8 cellular contexts compared by ENCODE assay signal in the genomic region with DNA sequence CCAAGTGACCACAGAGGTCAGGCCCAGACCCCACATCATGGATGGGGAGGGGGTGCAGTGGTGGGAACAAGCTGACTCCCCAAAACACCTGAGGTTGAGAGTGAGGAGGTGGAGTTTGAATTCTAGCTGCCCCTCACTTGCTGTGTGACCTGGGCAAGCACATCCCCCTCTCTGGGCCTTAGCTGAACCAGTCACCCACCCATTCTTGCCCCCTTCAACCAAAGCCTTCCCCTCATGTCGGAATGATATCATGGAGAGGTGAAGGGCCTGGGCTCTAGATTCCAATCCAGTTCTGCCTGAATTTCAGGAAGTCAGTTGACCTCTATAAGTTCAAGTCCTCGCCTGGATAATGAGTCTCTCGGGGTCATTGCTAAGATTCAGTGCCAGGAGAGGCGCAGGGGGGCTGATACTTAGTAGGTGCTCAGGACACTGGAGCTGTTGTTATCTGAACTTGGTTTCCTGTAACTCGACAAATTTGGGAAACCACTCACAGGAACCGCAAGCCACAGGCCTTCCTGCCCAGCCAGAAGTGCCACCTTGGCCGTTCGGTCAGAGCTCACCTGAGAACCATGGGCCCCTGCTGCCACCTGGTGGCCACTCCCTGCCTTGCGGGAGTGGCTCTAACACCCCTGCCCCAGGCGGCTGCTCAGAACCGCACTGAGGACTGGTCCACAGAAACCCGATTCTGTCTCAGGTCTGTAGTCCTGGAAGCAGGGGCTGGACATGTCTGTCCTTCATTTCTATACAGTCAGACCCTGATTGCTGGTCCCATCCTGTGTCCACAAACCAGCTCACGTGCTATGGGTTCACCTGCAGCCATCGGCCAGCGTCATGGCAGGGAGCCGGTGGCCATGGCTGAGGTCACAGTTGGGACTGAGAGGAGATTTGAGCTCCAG. TPM values are rescaled to one million over a fixed set of nuclear protein-coding genes. Genes with fewer than 3 reads are reported as not detected.
DNase-seq lines count a peak whose midpoint lies in the region; ATAC-seq and TF ChIP-seq lines count a peak whose summit lies in the region.

No MANE protein-coding gene starts in this region.

- H3K4me1 ChIP-seq in OCI-LY3 (ENCODE audit: low read length) = peaks cover 25% of the 10 kb centered on the region

- peak; percentile 92 for DNase-seq in GM10248 (ENCODE audit: extremely low spot score)
- DNase-seq in activated T-cell treated with anti-CD3 and anti-CD28 coated beads for 1 hour (ENCODE audit: low read depth) = peak; percentile 92
- peak; percentile 72 for DNase-seq in epithelial cell of prostate (ENCODE audit: low read depth, low spot score)
- peak; percentile 84 for DNase-seq in naive B cell

- no peaks in the 10 kb centered on the region for H3K9me3 Mint-ChIP-seq in naive B cell
- no peaks in the 10 kb centered on the region for H3K9me3 Mint-ChIP-seq in stimulated activated memory B cell treated with anti-CD40 and anti-IgM and Interleukin-4, amounts not matched to agents 10 μg/mL and 1 μg/mL and 100 μg/mL, for 72 hours

- H3K4me1 Mint-ChIP-seq in naive B cell = peaks cover 14 to 37% (median 25%) of the 10 kb centered on the region in 3 donors
- H3K4me1 Mint-ChIP-seq in stimulated activated memory B cell treated with anti-CD40 and anti-IgM and Interleukin-4, amounts not matched to agents 10 μg/mL and 1 μg/mL and 100 μg/mL, for 72 hours = peaks cover 27% of the 10 kb centered on the region

- peaks cover 7 to 28% (median 19%) of the 10 kb centered on the region in 3 donors for H3K27me3 Mint-ChIP-seq in naive B cell
- H3K27me3 Mint-ChIP-seq in stimulated activated memory B cell treated with anti-CD40 and anti-IgM and Interleukin-4, amounts not matched to agents 10 μg/mL and 1 μg/mL and 100 μg/mL, for 72 hours = peaks cover 75% of the 10 kb centered on the region

- peak overlapping the region; percentile 54 to 89 (median 76) for H3K4me3 Mint-ChIP-seq in naive B cell
- H3K4me3 Mint-ChIP-seq in stimulated activated memory B cell treated with anti-CD40 and anti-IgM and Interleukin-4, amounts not matched to agents 10 μg/mL and 1 μg/mL and 100 μg/mL, for 72 hours = peak overlapping the region; percentile 45

- no peak overlapping the region for H2AFZ ChIP-seq in OCI-LY3 (ENCODE audit: low read depth, low read length)

- H3K9me3 ChIP-seq in OCI-LY3 (ENCODE audit: insufficient read depth, low read length) = no peaks in the 10 kb centered on the region

- H3K4me3 ChIP-seq in OCI-LY3 (ENCODE audit: low read length) = no peak overlapping the region

- no peaks in the 10 kb centered on the region for H3K36me3 Mint-ChIP-seq in naive B cell
- H3K36me3 Mint-ChIP-seq in stimulated activated memory B cell treated with anti-CD40 and anti-IgM and Interleukin-4, amounts not matched to agents 10 μg/mL and 1 μg/mL and 100 μg/mL, for 72 hours = no peaks in the 10 kb centered on the region

- no peaks in the 10 kb centered on the region for H4K20me1 ChIP-seq in OCI-LY3 (ENCODE audit: insufficient read depth, low read length)

- POLR2A ChIA-PET in GM10248 (lab: Yijun Ruan, JAX) = interaction anchor here (0.5 kb wide), 1 partner anchor 18 kb away, joined by 6 read pairs; no protein-coding TSS in a partner anchor

- H3K27me3 ChIP-seq in OCI-LY3 (ENCODE audit: low read depth, low read length) = peaks cover 17% of the 10 kb centered on the region

- H3K79me2 ChIP-seq in OCI-LY3 (ENCODE audit: low read length) = no peaks in the 10 kb centered on the region

- peak; percentile 97 for TF ChIP-seq CTCF in GM10248 (IDR thresholded peaks at IDR 0.05; ENCODE audit: control extremely low read depth, extremely low read depth, low read depth, missing control alignments)
- peak; percentile 98 for TF ChIP-seq CTCF in OCI-LY3 (IDR thresholded peaks at IDR 0.05; ENCODE audit: low read depth, low read length)

- ATAC-seq in HG02870 (IDR thresholded peaks at IDR 0.05; ENCODE audit: unreplicated experiment) (peak; percentile 72), naive B cell (ENCODE audit: low read depth in 2 of 2) (peak; percentile 81 to 83), HG03565 (IDR thresholded peaks at IDR 0.05; ENCODE audit: unreplicated experiment) (no peak)
- ATAC-seq in stimulated activated memory B cell treated with anti-CD40 and anti-IgM and Interleukin-4, amounts not matched to agents 10 μg/mL and 1 μg/mL and 100 μg/mL, for 72 hours = peak; percentile 92

- no peaks in the 10 kb centered on the region for H3K36me3 ChIP-seq in OCI-LY3 (replicated peaks; ENCODE audit: low read depth, low read length)

- peak overlapping the region; percentile 35 for H3K4me2 ChIP-seq in OCI-LY3 (ENCODE audit: low read length)

- CTCF ChIA-PET in GM10248 (lab: Yijun Ruan, JAX) = interaction anchor here (0.6 to 21.7 kb wide), 36 partner anchors 10 to 447 kb away, joined by 3 to 584 read pairs (median 6); partner anchors contain the start of genes GGA1, LGALS2 and MFNG

- no peak overlapping the region for H3K9ac ChIP-seq in OCI-LY3 (ENCODE audit: low read length)

- H3K27ac Mint-ChIP-seq in naive B cell = peak overlapping the region in 4 of 6 donors; percentile 45 to 92 (median 88)
- H3K27ac Mint-ChIP-seq in stimulated activated memory B cell treated with anti-CD40 and anti-IgM and Interleukin-4, amounts not matched to agents 10 μg/mL and 1 μg/mL and 100 μg/mL, for 72 hours = peak overlapping the region; percentile 28

- no peak overlapping the region for H3K27ac ChIP-seq in OCI-LY3 (ENCODE audit: low read length)
- peak overlapping the region; percentile 47 for H3K27ac ChIP-seq in epithelial cell of prostate

RNA-seq across cellular contexts. Expression of gene CDC42EP1, which starts 6.9 kb away (rescaled TPM):
- polyA plus RNA-seq in naive B cell (ENCODE audit: low read depth in 6 of 6) = under 1 TPM in 5 of 6 donors, not detected in 1; 0.22 to 0.82 (median 0.26) TPM

RNA-seq across cellular contexts. Expression of gene LGALS2, which starts 12.7 kb away (rescaled TPM):
- polyA plus RNA-seq in naive B cell (ENCODE audit: low read depth in 6 of 6) = 1 to 10 TPM in 1 of 6 donors, under 1 TPM in 3, not detected in 2; 0.60 to 2.6 (median 0.66) TPM

RNA-seq across cellular contexts. Expression of gene GGA1, which starts 41.5 kb away (rescaled TPM):
- polyA plus RNA-seq in naive B cell (ENCODE audit: low read depth in 6 of 6) = 10 to 100 TPM; 15.5 to 28.9 (median 24.2) TPM

RNA-seq across cellular contexts. Expression of gene CARD10, which starts 47.9 kb away (rescaled TPM):
- not detected for polyA plus RNA-seq in naive B cell (ENCODE audit: low read depth in 6 of 6)
